ENCODE assay signal across 8 cellular contexts in the genomic region with DNA sequence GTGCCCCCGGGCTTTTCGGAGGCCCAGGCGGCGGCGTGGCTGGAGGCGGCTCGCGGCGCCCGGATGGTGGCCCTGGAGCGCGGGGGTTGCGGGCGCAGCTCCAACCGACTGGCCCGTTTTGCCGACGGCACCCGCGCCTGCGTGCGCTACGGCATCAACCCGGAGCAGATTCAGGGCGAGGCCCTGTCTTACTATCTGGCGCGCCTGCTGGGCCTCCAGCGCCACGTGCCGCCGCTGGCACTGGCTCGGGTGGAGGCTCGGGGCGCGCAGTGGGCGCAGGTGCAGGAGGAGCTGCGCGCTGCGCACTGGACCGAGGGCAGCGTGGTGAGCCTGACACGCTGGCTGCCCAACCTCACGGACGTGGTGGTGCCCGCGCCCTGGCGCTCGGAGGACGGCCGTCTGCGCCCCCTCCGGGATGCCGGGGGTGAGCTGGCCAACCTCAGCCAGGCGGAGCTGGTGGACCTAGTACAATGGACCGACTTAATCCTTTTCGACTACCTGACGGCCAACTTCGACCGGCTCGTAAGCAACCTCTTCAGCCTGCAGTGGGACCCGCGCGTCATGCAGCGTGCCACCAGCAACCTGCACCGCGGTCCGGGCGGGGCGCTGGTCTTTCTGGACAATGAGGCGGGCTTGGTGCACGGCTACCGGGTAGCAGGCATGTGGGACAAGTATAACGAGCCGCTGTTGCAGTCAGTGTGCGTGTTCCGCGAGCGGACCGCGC. TPM values are rescaled to one million over a fixed set of nuclear protein-coding genes. Genes with fewer than 3 reads are reported as not detected.
DNase-seq lines count a peak whose midpoint lies in the region; ATAC-seq and TF ChIP-seq lines count a peak whose summit lies in the region.

No MANE protein-coding gene starts in this region.

- no peaks in the 10 kb centered on the region for H3K9me3 ChIP-seq in CD4-positive, alpha-beta memory T cell (ENCODE audit: control insufficient read depth in 1 of 2, low read length in 2 of 2)
- H3K9me3 ChIP-seq in SJSA1 (replicated peaks): no peaks in the 10 kb centered on the region
- H3K9me3 ChIP-seq in effector memory CD4-positive, alpha-beta T cell (ENCODE audit: control insufficient read depth, low read length): no peaks in the 10 kb centered on the region
- H3K9me3 ChIP-seq in testis: no peaks in the 10 kb centered on the region

- no peak for TF ChIP-seq POLR2A in testis (IDR thresholded peaks at IDR 0.05)

- H3K9me3 Mint-ChIP-seq in CD4-positive, alpha-beta memory T cell: peaks cover 0 to 1% (median 0%) of the 10 kb centered on the region in 8 donors
- H3K9me3 Mint-ChIP-seq in memory B cell: no peaks in the 10 kb centered on the region

- POLR2A ChIA-PET in CD4-positive, alpha-beta memory T cell (lab: Charles Lee; ENCODE audit: partially characterized antibody): no interaction called here

- H3K27me3 Mint-ChIP-seq in CD4-positive, alpha-beta memory T cell: peaks cover 45 to 47% of the 10 kb centered on the region in 2 donors
- peaks cover 14% of the 10 kb centered on the region for H3K27me3 Mint-ChIP-seq in memory B cell

- no peaks in the 10 kb centered on the region for H3K36me3 ChIP-seq in CD4-positive, alpha-beta memory T cell (ENCODE audit: insufficient read depth, low read length)
- peaks cover 9% of the 10 kb centered on the region; the same call in 1 of the 2 replicates for H3K36me3 ChIP-seq in SJSA1
- H3K36me3 ChIP-seq in effector memory CD4-positive, alpha-beta T cell (ENCODE audit: control insufficient read depth, insufficient read depth, low read length): no peaks in the 10 kb centered on the region
- no peaks in the 10 kb centered on the region for H3K36me3 ChIP-seq in testis (ENCODE audit: low read depth, missing control alignments)

- H3K4me1 ChIP-seq in CD4-positive, alpha-beta memory T cell (ENCODE audit: insufficient read depth, low read length): peaks cover 15% of the 10 kb centered on the region
- peaks cover 73% of the 10 kb centered on the region for H3K4me1 ChIP-seq in SJSA1 (replicated peaks)
- H3K4me1 ChIP-seq in effector memory CD4-positive, alpha-beta T cell (ENCODE audit: control insufficient read depth, insufficient read depth, low read length, poor library complexity, severe bottlenecking): peaks cover 18% of the 10 kb centered on the region
- peaks cover 6% of the 10 kb centered on the region for H3K4me1 ChIP-seq in testis

- intact Hi-C loops in CD4-positive, alpha-beta memory T cell (cut with micrococcal nuclease): loop anchor here (5.0 kb wide), 1 partner anchor 1128 kb away; no protein-coding TSS in a partner anchor
- intact Hi-C loops in testis (cut with DNase I; ENCODE audit: low total_unique reads): loop anchor here (5.0 to 10.0 kb wide), 2 partner anchors 206 to 648 kb away; no protein-coding TSS in a partner anchor

- peaks cover 6 to 29% (median 11%) of the 10 kb centered on the region in 4 donors for H3K4me1 Mint-ChIP-seq in CD4-positive, alpha-beta memory T cell
- H3K4me1 Mint-ChIP-seq in memory B cell: peaks cover 3% of the 10 kb centered on the region

- peak in 2 of 5 donors; percentile 10 to 13 for DNase-seq in CD4-positive, alpha-beta memory T cell
- DNase-seq in SJSA1 (ENCODE audit: low read depth in 1 of 2, low spot score in 2 of 2): peak; percentile 61 to 76
- no peak for DNase-seq in effector memory CD4-positive, alpha-beta T cell
- peak in 1 of 2 donors; percentile 31 for DNase-seq in memory B cell (ENCODE audit: low spot score in 2 of 2)
- peak; percentile 26 for DNase-seq in testis
- no peak for DNase-seq in amniotic stem cell (lab: John Stamatoyannopoulos, UW)

- peaks cover 35% of the 10 kb centered on the region for H3K27me3 ChIP-seq in CD4-positive, alpha-beta memory T cell (ENCODE audit: insufficient read depth, low read length)
- no peaks in the 10 kb centered on the region for H3K27me3 ChIP-seq in SJSA1 (replicated peaks)
- H3K27me3 ChIP-seq in effector memory CD4-positive, alpha-beta T cell (replicated peaks; ENCODE audit: control insufficient read depth, insufficient read depth, low read length, poor library complexity, severe bottlenecking): peaks cover 25% of the 10 kb centered on the region
- H3K27me3 ChIP-seq in testis: no peaks in the 10 kb centered on the region

- CTCF ChIA-PET in CD4-positive, alpha-beta memory T cell (lab: Charles Lee; ENCODE audit: partially characterized antibody): interaction anchor here (1.1 to 1.4 kb wide), 3 partner anchors 203 to 874 kb away, joined by 3 to 8 read pairs (median 5); no protein-coding TSS in a partner anchor

- no peak overlapping the region for H3K4me3 ChIP-seq in CD4-positive, alpha-beta memory T cell (ENCODE audit: low read length in 2 of 2)
- peak overlapping the region; percentile 76 for H3K4me3 ChIP-seq in SJSA1
- peak overlapping the region; percentile 46 for H3K4me3 ChIP-seq in effector memory CD4-positive, alpha-beta T cell (ENCODE audit: insufficient read depth, low read depth, low read length, poor library complexity, severe bottlenecking)
- peak overlapping the region; percentile 56 to 62 for H3K4me3 ChIP-seq in testis

- WGBS in testis, 2 donors: 0 to 2% methylated on average over 3 to 61 of the region's 80 CpGs

- H3K27ac ChIP-seq in CD4-positive, alpha-beta memory T cell (ENCODE audit: low read depth, low read length): no peak overlapping the region
- H3K27ac ChIP-seq in SJSA1 (peak overlapping the region; percentile 95), testis (peak overlapping the region in 1 of 2 donors; percentile 79)
- H3K27ac ChIP-seq in effector memory CD4-positive, alpha-beta T cell (ENCODE audit: insufficient read depth, low read length, poor library complexity, severe bottlenecking): no peak overlapping the region

- ATAC-seq in GM19025 (IDR thresholded peaks at IDR 0.05; ENCODE audit: low read depth, unreplicated experiment) (peak; percentile 27), HG03280 (IDR thresholded peaks at IDR 0.05; ENCODE audit: unreplicated experiment) (peak; percentile 34), memory B cell (ENCODE audit: low read depth) (peak; percentile 45)

- peaks cover 0 to 2% of the 10 kb centered on the region in 2 donors for H3K36me3 Mint-ChIP-seq in CD4-positive, alpha-beta memory T cell
- no peaks in the 10 kb centered on the region for H3K36me3 Mint-ChIP-seq in memory B cell

- H3K4me3 Mint-ChIP-seq in CD4-positive, alpha-beta memory T cell: peak overlapping the region in 5 of 8 donors; percentile 57 to 77 (median 66)
- H3K4me3 Mint-ChIP-seq in memory B cell: peak overlapping the region; percentile 61

- TF ChIP-seq CTCF in testis (IDR thresholded peaks at IDR 0.05): no peak

- H3K27ac Mint-ChIP-seq in CD4-positive, alpha-beta memory T cell: no peak overlapping the region
- H3K27ac Mint-ChIP-seq in memory B cell: no peak overlapping the region

RNA-seq across cellular contexts. Expression of a gene that starts 0.9 kb away (rescaled TPM):
- total RNA-seq in CD4-positive, alpha-beta memory T cell: not detected
- polyA plus RNA-seq in CD4-positive, alpha-beta memory T cell: under 1 TPM in 1 of 2 donors, not detected in 1; 0.10 TPM
- total RNA-seq in SJSA1 (2014; rRNA removed; shearing (Covaris generic)): 26.2 and 31.7 TPM in 2 replicates
- 1 to 10 TPM; 2.8 to 5.1 TPM for total RNA-seq in testis
- 2.0 TPM for polyA plus RNA-seq in testis (ENCODE audit: insufficient read depth, low read depth, low replicate concordance)

RNA-seq across cellular contexts. Expression of a gene that starts 43.4 kb away (rescaled TPM):
- 10 to 100 TPM; 49.8 to 53.1 TPM for total RNA-seq in CD4-positive, alpha-beta memory T cell
- 10 to 100 TPM; 34.7 to 47.6 TPM for polyA plus RNA-seq in CD4-positive, alpha-beta memory T cell
- 48.7 and 64.5 TPM in 2 replicates for total RNA-seq in SJSA1 (2014; rRNA removed; shearing (Covaris generic))
- 10 to 100 TPM; 37.1 to 42.3 TPM for total RNA-seq in testis
- polyA plus RNA-seq in testis (ENCODE audit: insufficient read depth, low read depth, low replicate concordance): 41.6 TPM

Comparison
In these comparisons a context has a peak if more than half of its experiments do, and no peak if none do; other contexts are left out.
1. DNase-seq: peak in SJSA1 (2 of 2) and testis (single experiment); none in effector memory CD4-positive, alpha-beta T cell (0 of 3) and amniotic stem cell (single experiment).
2. H3K4me3 ChIP-seq: peak in SJSA1 (single experiment), effector memory CD4-positive, alpha-beta T cell (single experiment) and testis (2 of 2); none in CD4-positive, alpha-beta memory T cell (0 of 2).
3. Peak in every context shown above with its lines, with median percentiles within 50 percentile points of each other: ATAC-seq.